23 cellular contexts compared by ENCODE assay signal in the genomic region with DNA sequence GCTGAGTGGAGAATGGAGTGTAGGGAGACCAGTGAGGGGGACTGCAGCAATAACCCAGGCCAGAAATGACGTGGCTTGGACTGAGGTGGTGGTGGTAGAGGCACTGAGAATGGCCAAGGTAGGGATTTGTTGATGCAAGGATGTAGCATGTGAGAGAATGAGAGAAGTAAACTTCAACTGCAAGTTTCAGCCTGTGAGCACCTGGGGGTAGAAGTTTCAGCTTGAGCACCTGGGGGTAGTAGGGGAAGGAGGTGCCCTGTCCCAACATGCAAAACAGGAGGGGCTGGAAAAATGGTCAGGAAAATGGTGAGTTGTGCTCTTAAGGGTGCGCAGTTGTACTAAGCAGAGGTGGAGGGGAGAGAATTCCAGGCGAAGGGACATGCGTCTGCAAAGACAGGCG. TPM values are rescaled to one million over a fixed set of nuclear protein-coding genes. Genes with fewer than 3 reads are reported as not detected.
"Had no signal": no experiment of that assay in that cellular context is flagged by ENCODE, and none has a peak within 500 bp of the region (broad histone marks: within the 10 kb centered on the region; RNA-seq: fewer than 3 reads in every experiment).

No MANE protein-coding gene starts in this region.

- H3K4me3 ChIP-seq: MG63, PC-9, Peyer's patch, SJSA1, SK-N-MC had no signal

- H3K36me3 ChIP-seq: MG63, Peyer's patch, SJSA1 had no signal

- H3K9me3 ChIP-seq: MG63, Peyer's patch, SJSA1 had no signal

- DNase-seq: KBM-7, MG63, NCI-H1092 treated with DMSO at 0.1 percent for 48 hours, NCI-H1436, NCI-H187, NCI-H2029, NCI-H2081 treated with DMSO at 0.1 percent for 48 hours, NCI-H2171, NCI-H226, NCI-H446, NCI-H510A, NCI-H524 treated with DMSO at 0.1 percent for 48 hours, NCI-H69, NCI-H774, OCI-M1, PC-9, Peyer's patch, Right ventricle myocardium superior, SIG-M5 had no signal

- H2AFZ ChIP-seq: PC-9 had no signal

- H3K27me3 ChIP-seq: MG63, Peyer's patch, SJSA1 had no signal

- H3K27ac ChIP-seq: PC-9, Peyer's patch, SJSA1, SK-N-MC had no signal

- H3K4me2 ChIP-seq: PC-9 had no signal

- H3K4me1 ChIP-seq: Peyer's patch, SJSA1 had no signal

RNA-seq across cellular contexts. Expression of a gene that starts 31.0 kb away (rescaled TPM):
- total RNA-seq: HT-29, LHCN-M2, SJSA1 had no signal
